1 cellular context compared by ENCODE assay signal in the genomic region with DNA sequence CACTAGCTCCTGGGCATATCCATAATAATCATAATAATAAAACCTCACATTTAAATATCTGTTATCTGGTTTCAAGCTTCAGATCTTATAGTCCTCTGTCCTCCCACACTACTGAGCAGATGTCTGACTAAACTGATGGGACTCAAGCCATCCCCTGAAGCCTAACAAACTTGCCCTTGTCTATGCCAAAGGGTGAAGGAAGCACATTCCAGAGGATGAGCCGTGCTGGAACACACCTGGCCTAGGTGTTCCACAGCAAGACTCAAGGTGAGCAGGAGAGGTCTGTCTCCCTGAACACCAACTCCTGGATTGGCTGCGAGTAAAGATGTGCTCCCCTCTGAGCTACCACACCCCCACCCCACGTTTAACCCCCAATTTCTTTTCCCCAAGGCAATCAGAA.
TF ChIP-seq lines count a peak whose summit lies in the region.

No MANE protein-coding gene starts in this region.

TF ChIP-seq in HepG2, 621 proteins besides CTCF, POLR2A, EP300 and RAD21 (continued from another document):
- TF ChIP-seq, protein P1, sequence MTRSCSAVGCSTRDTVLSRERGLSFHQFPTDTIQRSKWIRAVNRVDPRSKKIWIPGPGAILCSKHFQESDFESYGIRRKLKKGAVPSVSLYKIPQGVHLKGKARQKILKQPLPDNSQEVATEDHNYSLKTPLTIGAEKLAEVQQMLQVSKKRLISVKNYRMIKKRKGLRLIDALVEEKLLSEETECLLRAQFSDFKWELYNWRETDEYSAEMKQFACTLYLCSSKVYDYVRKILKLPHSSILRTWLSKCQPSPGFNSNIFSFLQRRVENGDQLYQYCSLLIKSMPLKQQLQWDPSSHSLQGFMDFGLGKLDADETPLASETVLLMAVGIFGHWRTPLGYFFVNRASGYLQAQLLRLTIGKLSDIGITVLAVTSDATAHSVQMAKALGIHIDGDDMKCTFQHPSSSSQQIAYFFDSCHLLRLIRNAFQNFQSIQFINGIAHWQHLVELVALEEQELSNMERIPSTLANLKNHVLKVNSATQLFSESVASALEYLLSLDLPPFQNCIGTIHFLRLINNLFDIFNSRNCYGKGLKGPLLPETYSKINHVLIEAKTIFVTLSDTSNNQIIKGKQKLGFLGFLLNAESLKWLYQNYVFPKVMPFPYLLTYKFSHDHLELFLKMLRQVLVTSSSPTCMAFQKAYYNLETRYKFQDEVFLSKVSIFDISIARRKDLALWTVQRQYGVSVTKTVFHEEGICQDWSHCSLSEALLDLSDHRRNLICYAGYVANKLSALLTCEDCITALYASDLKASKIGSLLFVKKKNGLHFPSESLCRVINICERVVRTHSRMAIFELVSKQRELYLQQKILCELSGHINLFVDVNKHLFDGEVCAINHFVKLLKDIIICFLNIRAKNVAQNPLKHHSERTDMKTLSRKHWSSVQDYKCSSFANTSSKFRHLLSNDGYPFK (CRISPR knock-in tag; IDR thresholded peaks at IDR 0.05; ENCODE audit: borderline replicate concordance): no peak
- TF ChIP-seq DNMT3B (CRISPR knock-in tag; conservative IDR thresholded peaks at IDR 0.05): no peak
- TF ChIP-seq, protein P2, sequence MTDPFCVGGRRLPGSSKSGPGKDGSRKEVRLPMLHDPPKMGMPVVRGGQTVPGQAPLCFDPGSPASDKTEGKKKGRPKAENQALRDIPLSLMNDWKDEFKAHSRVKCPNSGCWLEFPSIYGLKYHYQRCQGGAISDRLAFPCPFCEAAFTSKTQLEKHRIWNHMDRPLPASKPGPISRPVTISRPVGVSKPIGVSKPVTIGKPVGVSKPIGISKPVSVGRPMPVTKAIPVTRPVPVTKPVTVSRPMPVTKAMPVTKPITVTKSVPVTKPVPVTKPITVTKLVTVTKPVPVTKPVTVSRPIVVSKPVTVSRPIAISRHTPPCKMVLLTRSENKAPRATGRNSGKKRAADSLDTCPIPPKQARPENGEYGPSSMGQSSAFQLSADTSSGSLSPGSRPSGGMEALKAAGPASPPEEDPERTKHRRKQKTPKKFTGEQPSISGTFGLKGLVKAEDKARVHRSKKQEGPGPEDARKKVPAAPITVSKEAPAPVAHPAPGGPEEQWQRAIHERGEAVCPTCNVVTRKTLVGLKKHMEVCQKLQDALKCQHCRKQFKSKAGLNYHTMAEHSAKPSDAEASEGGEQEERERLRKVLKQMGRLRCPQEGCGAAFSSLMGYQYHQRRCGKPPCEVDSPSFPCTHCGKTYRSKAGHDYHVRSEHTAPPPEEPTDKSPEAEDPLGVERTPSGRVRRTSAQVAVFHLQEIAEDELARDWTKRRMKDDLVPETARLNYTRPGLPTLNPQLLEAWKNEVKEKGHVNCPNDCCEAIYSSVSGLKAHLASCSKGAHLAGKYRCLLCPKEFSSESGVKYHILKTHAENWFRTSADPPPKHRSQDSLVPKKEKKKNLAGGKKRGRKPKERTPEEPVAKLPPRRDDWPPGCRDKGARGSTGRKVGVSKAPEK (CRISPR knock-in tag; IDR thresholded peaks at IDR 0.05; ENCODE audit: borderline replicate concordance): no peak
- TF ChIP-seq ERF (CRISPR knock-in tag; IDR thresholded peaks at IDR 0.05): no peak
- TF ChIP-seq ZNF782 (CRISPR knock-in tag; IDR thresholded peaks at IDR 0.05; ENCODE audit: borderline replicate concordance): no peak
TF ChIP-seq in HepG2: peak in this region for 0.
